ENCODE assay signal across 1 cellular context in genomic region chr10:69451209-69451783, GRCh38.
TF ChIP-seq lines count a peak whose summit lies in the region.

TSPAN15 (plus strand) TSS chr10:69451465; CDS start chr10:69451595, 130 bp downstream.

TF ChIP-seq in HEK293, 187 proteins besides CTCF, POLR2A, EP300 and RAD21 (continued from another document and continues in another):
- TF ChIP-seq ZNF280D (tag by site-specific recombination; IDR thresholded peaks at IDR 0.05) (no peak), ZNF311 (tag by site-specific recombination; IDR thresholded peaks at IDR 0.05; ENCODE audit: borderline replicate concordance) (no peak), ZSCAN23 (tag by site-specific recombination; IDR thresholded peaks at IDR 0.05) (no peak), ZNF660 (tag by site-specific recombination; IDR thresholded peaks at IDR 0.05) (no peak; the same call in 1 of the 2 replicates), IKZF3 (tag by site-specific recombination; IDR thresholded peaks at IDR 0.05) (no peak), ZNF223 (tag by site-specific recombination; IDR thresholded peaks at IDR 0.05) (no peak), MEIS1 (CRISPR knock-in tag; IDR thresholded peaks at IDR 0.05; ENCODE audit: borderline replicate concordance) (no peak), ZNF350 (tag by site-specific recombination; IDR thresholded peaks at IDR 0.05) (no peak), ZNF404 (tag by site-specific recombination; IDR thresholded peaks at IDR 0.05) (no peak), ZNF704 (tag by site-specific recombination; IDR thresholded peaks at IDR 0.05) (no peak), ZNF24 (tag by site-specific recombination; IDR thresholded peaks at IDR 0.05) (no peak), SCRT2 (tag by site-specific recombination; IDR thresholded peaks at IDR 0.05) (peak; percentile 83), HOXD13 (CRISPR knock-in tag; IDR thresholded peaks at IDR 0.05; ENCODE audit: borderline replicate concordance) (no peak), ZNF624 (tag by site-specific recombination; IDR thresholded peaks at IDR 0.05) (no peak), ZNF138 (tag by site-specific recombination; IDR thresholded peaks at IDR 0.05; ENCODE audit: borderline replicate concordance) (no peak), ZNF473 (tag by site-specific recombination; IDR thresholded peaks at IDR 0.05) (no peak), ZNF530 (tag by site-specific recombination; IDR thresholded peaks at IDR 0.05; ENCODE audit: low read depth) (no peak), ZNF16 (tag by site-specific recombination; IDR thresholded peaks at IDR 0.05; ENCODE audit: low read depth) (no peak), ZNF596 (tag by site-specific recombination; IDR thresholded peaks at IDR 0.05) (no peak), ZNF239 (tag by site-specific recombination; IDR thresholded peaks at IDR 0.05) (no peak), ZNF10 (tag by site-specific recombination; IDR thresholded peaks at IDR 0.05) (no peak), ZFP69B (tag by site-specific recombination; IDR thresholded peaks at IDR 0.05) (peak; percentile 95), ZNF521 (tag by site-specific recombination; IDR thresholded peaks at IDR 0.05) (no peak), PRDM1 (tag by site-specific recombination; IDR thresholded peaks at IDR 0.05) (no peak), WT1 (tag by site-specific recombination; IDR thresholded peaks at IDR 0.05) (no peak), ZNF214 (tag by site-specific recombination; IDR thresholded peaks at IDR 0.05; ENCODE audit: borderline replicate concordance) (no peak), ZNF501 (tag by site-specific recombination; IDR thresholded peaks at IDR 0.05) (no peak), ZNF768 (tag by site-specific recombination; IDR thresholded peaks at IDR 0.05) (no peak), GLIS1 (tag by site-specific recombination; IDR thresholded peaks at IDR 0.05) (no peak), ZNF416 (tag by site-specific recombination; IDR thresholded peaks at IDR 0.05) (no peak), GLIS2 (tag by site-specific recombination; IDR thresholded peaks at IDR 0.05) (peak; percentile 87), BCL11B (tag by site-specific recombination; IDR thresholded peaks at IDR 0.05; ENCODE audit: low read depth) (no peak), ZNF112 (tag by site-specific recombination; IDR thresholded peaks at IDR 0.05) (no peak), ZNF510 (tag by site-specific recombination; IDR thresholded peaks at IDR 0.05; ENCODE audit: insufficient replicate concordance) (no peak), ZIC2 (tag by site-specific recombination; IDR thresholded peaks at IDR 0.05) (no peak), ZNF560 (tag by site-specific recombination; IDR thresholded peaks at IDR 0.05; ENCODE audit: borderline replicate concordance) (no peak), ZFP41 (tag by site-specific recombination; IDR thresholded peaks at IDR 0.05; ENCODE audit: borderline replicate concordance) (no peak), SP7 (tag by site-specific recombination; IDR thresholded peaks at IDR 0.05) (peak; percentile 5; the same call in 1 of the 2 replicates), BCL11A (tag by site-specific recombination; IDR thresholded peaks at IDR 0.05; ENCODE audit: low read depth) (no peak), ZNF558 (tag by site-specific recombination; IDR thresholded peaks at IDR 0.05) (no peak), ZNF677 (tag by site-specific recombination; IDR thresholded peaks at IDR 0.05) (no peak), SP3 (tag by site-specific recombination; IDR thresholded peaks at IDR 0.05) (peak; percentile 91), YY1 (tag by site-specific recombination; IDR thresholded peaks at IDR 0.05) (no peak), PRDM4 (tag by site-specific recombination; IDR thresholded peaks at IDR 0.05) (no peak), ZNF175 (tag by site-specific recombination; IDR thresholded peaks at IDR 0.05) (no peak), PRDM10 (tag by site-specific recombination; IDR thresholded peaks at IDR 0.05) (peak; percentile 94), ZFP37 (tag by site-specific recombination; IDR thresholded peaks at IDR 0.05) (no peak), ZNF514 (tag by site-specific recombination; IDR thresholded peaks at IDR 0.05) (no peak), ZNF366 (tag by site-specific recombination; conservative IDR thresholded peaks at IDR 0.05) (no peak), KLF1 (tag by site-specific recombination; IDR thresholded peaks at IDR 0.05) (peak; percentile 74), ZBTB1 (tag by site-specific recombination; IDR thresholded peaks at IDR 0.05) (no peak)
- TF ChIP-seq, protein P1, sequence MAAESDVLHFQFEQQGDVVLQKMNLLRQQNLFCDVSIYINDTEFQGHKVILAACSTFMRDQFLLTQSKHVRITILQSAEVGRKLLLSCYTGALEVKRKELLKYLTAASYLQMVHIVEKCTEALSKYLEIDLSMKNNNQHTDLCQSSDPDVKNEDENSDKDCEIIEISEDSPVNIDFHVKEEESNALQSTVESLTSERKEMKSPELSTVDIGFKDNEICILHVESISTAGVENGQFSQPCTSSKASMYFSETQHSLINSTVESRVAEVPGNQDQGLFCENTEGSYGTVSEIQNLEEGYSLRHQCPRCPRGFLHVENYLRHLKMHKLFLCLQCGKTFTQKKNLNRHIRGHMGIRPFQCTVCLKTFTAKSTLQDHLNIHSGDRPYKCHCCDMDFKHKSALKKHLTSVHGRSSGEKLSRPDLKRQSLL (tag by site-specific recombination; IDR thresholded peaks at IDR 0.05), result no peak
- TF ChIP-seq, protein P2, sequence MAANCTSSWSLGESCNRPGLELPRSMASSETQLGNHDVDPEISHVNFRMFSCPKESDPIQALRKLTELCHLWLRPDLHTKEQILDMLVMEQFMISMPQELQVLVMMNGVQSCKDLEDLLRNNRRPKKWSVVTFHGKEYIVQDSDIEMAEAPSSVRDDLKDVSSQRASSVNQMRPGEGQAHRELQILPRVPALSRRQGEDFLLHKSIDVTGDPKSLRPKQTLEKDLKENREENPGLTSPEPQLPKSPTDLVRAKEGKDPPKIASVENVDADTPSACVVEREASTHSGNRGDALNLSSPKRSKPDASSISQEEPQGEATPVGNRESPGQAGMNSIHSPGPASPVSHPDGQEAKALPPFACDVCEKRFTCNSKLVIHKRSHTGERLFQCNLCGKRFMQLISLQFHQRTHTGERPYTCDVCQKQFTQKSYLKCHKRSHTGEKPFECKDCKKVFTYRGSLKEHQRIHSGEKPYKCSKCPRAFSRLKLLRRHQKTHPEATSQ (tag by site-specific recombination; IDR thresholded peaks at IDR 0.05), result no peak
- TF ChIP-seq, protein P3, sequence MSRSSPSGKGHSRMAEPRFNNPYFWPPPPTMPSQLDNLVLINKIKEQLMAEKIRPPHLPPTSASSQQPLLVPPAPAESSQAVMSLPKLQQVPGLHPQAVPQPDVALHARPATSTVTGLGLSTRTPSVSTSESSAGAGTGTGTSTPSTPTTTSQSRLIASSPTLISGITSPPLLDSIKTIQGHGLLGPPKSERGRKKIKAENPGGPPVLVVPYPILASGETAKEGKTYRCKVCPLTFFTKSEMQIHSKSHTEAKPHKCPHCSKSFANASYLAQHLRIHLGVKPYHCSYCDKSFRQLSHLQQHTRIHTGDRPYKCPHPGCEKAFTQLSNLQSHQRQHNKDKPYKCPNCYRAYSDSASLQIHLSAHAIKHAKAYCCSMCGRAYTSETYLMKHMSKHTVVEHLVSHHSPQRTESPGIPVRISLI (tag by site-specific recombination; IDR thresholded peaks at IDR 0.05), result no peak
- TF ChIP-seq, protein P4, sequence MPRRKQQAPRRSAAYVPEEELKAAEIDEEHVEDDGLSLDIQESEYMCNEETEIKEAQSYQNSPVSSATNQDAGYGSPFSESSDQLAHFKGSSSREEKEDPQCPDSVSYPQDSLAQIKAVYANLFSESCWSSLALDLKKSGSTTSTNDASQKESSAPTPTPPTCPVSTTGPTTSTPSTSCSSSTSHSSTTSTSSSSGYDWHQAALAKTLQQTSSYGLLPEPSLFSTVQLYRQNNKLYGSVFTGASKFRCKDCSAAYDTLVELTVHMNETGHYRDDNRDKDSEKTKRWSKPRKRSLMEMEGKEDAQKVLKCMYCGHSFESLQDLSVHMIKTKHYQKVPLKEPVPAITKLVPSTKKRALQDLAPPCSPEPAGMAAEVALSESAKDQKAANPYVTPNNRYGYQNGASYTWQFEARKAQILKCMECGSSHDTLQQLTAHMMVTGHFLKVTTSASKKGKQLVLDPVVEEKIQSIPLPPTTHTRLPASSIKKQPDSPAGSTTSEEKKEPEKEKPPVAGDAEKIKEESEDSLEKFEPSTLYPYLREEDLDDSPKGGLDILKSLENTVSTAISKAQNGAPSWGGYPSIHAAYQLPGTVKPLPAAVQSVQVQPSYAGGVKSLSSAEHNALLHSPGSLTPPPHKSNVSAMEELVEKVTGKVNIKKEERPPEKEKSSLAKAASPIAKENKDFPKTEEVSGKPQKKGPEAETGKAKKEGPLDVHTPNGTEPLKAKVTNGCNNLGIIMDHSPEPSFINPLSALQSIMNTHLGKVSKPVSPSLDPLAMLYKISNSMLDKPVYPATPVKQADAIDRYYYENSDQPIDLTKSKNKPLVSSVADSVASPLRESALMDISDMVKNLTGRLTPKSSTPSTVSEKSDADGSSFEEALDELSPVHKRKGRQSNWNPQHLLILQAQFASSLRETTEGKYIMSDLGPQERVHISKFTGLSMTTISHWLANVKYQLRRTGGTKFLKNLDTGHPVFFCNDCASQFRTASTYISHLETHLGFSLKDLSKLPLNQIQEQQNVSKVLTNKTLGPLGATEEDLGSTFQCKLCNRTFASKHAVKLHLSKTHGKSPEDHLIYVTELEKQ (tag by site-specific recombination; IDR thresholded peaks at IDR 0.05; ENCODE audit: borderline replicate concordance), result no peak
